11 cellular contexts compared by ENCODE assay signal in genomic region chr14:102544034-102544744, GRCh38. TPM values are rescaled to one million over a fixed set of nuclear protein-coding genes. Genes with fewer than 3 reads are reported as not detected.
DNase-seq lines count a peak whose midpoint lies in the region; ATAC-seq and TF ChIP-seq lines count a peak whose summit lies in the region.
"Had no signal": no experiment of that assay in that cellular context is flagged by ENCODE, and none has a peak within 500 bp of the region (broad histone marks: within the 10 kb centered on the region; RNA-seq: fewer than 3 reads in every experiment).

No MANE protein-coding gene starts in this region.

- H3K4me1 ChIP-seq in PC-9 (replicated peaks; ENCODE audit: insufficient read depth), result peaks cover 25% of the 10 kb centered on the region
- peaks cover 0 to 23% (median 0%) of the 10 kb centered on the region in 3 donors for H3K4me1 ChIP-seq in gastroesophageal sphincter
- H3K4me1 ChIP-seq in smooth muscle cell (ENCODE audit: low read depth), result peaks cover 10% of the 10 kb centered on the region
- H3K4me1 ChIP-seq: prostate gland had no signal

- peak overlapping the region; percentile 73 for H3K4me2 ChIP-seq in PC-9
- H3K4me2 ChIP-seq in smooth muscle cell, result no peak overlapping the region

- H3K36me3 ChIP-seq in PC-9 (ENCODE audit: low read depth) (no peaks in the 10 kb centered on the region), gastroesophageal sphincter (no peaks in the 10 kb centered on the region), smooth muscle cell (ENCODE audit: low read depth) (no peaks in the 10 kb centered on the region)
- H3K36me3 ChIP-seq: prostate gland had no signal

- peak; percentile 72 for DNase-seq in NCI-H82 (lab: John Stamatoyannopoulos, UW)
- no peak for DNase-seq in NCI-H82 treated with DMSO at 0.1 percent for 48 hours (lab: John Stamatoyannopoulos, UW; ENCODE audit: unreplicated experiment)
- peak in 1 of 2 experiments; percentile 71 for DNase-seq in PC-9
- DNase-seq in smooth muscle cell (lab: John Stamatoyannopoulos, UW; ENCODE audit: unreplicated experiment), result no peak
- DNase-seq in NCI-H187 treated with DMSO at 0.1 percent for 48 hours (lab: John Stamatoyannopoulos, UW), result no peak
- DNase-seq: activated T-cell treated with anti-CD3 and anti-CD28 coated beads for 4 hours, NCI-H526 treated with DMSO at 0.1 percent for 48 hours had no signal

- POLR2A ChIA-PET in PC-9 (lab: Charles Lee; ENCODE audit: unreplicated experiment), result interaction anchor here (0.5 to 1.0 kb wide), 4 partner anchors 17 to 381 kb away, joined by 3 to 6 read pairs (median 4); no protein-coding TSS in a partner anchor

- no peak for TF ChIP-seq POLR2A in gastroesophageal sphincter (IDR thresholded peaks at IDR 0.05)

- ATAC-seq in gastroesophageal sphincter (peak; percentile 49), GM21619 (IDR thresholded peaks at IDR 0.05; ENCODE audit: unreplicated experiment) (no peak), HG02763 (IDR thresholded peaks at IDR 0.05; ENCODE audit: unreplicated experiment) (no peak)

- H3K79me2 ChIP-seq in PC-9 (ENCODE audit: low read depth), result no peaks in the 10 kb centered on the region
- no peaks in the 10 kb centered on the region for H3K79me2 ChIP-seq in smooth muscle cell (ENCODE audit: low read depth)

- no peak for TF ChIP-seq EP300 in gastroesophageal sphincter (IDR thresholded peaks at IDR 0.05)

- H3K4me3 ChIP-seq in PC-9 (peak overlapping the region; percentile 42; the same call in 1 of the 2 replicates), gastroesophageal sphincter (peak overlapping the region in 1 of 2 donors; percentile 22), smooth muscle cell (peak overlapping the region; percentile 21)
- H3K4me3 ChIP-seq: prostate gland had no signal

- peak overlapping the region; percentile 63 for H2AFZ ChIP-seq in PC-9
- H2AFZ ChIP-seq in smooth muscle cell (ENCODE audit: low read depth), result no peak overlapping the region

- H3K9ac ChIP-seq in smooth muscle cell (ENCODE audit: low read depth), result no peak overlapping the region

- TF ChIP-seq CTCF in PC-9 (conservative IDR thresholded peaks at IDR 0.05) (no peak), gastroesophageal sphincter (IDR thresholded peaks at IDR 0.05) (no peak), smooth muscle cell (IDR thresholded peaks at IDR 0.05; ENCODE audit: borderline replicate concordance, insufficient read depth, poor library complexity, severe bottlenecking) (no peak)

- H3K9me3 ChIP-seq in PC-9 (ENCODE audit: insufficient read depth, low read depth) (no peaks in the 10 kb centered on the region), gastroesophageal sphincter (no peaks in the 10 kb centered on the region), smooth muscle cell (replicated peaks; ENCODE audit: low read depth) (no peaks in the 10 kb centered on the region)
- H3K9me3 ChIP-seq: prostate gland had no signal

- CTCF ChIA-PET in PC-9 (lab: Charles Lee), result no interaction called here

- H3F3A ChIP-seq in PC-9 (ENCODE audit: insufficient read depth, low read depth) (peaks cover 21% of the 10 kb centered on the region; the same call in 1 of the 2 replicates), smooth muscle cell (ENCODE audit: low read depth) (peaks cover 7% of the 10 kb centered on the region)

- no peaks in the 10 kb centered on the region for H3K9me2 ChIP-seq in PC-9 (ENCODE audit: insufficient read depth)

- 58 to 62% methylated on average over 5 to 6 of the region's 43 CpGs for WGBS in gastroesophageal sphincter (ENCODE audit: low coverage in 1 of 2), 2 donors
- 42% methylated on average over 38 of the region's 43 CpGs for WGBS in smooth muscle cell (ENCODE audit: low lambda C conversion rate)

- no TSS peak for BruUV-seq in PC-9 (replicated peaks; lab: Mats Ljungman, UMichigan)

- H4K20me1 ChIP-seq in PC-9 (ENCODE audit: insufficient read depth) (no peaks in the 10 kb centered on the region), smooth muscle cell (ENCODE audit: low read depth) (no peaks in the 10 kb centered on the region)

- no peak overlapping the region for H3K27ac ChIP-seq in PC-9
- no peak overlapping the region for H3K27ac ChIP-seq in gastroesophageal sphincter
- H3K27ac ChIP-seq in smooth muscle cell (ENCODE audit: low read depth), result no peak overlapping the region
- H3K27ac ChIP-seq: prostate gland had no signal

- intact Hi-C loops in PC-9 (cut with micrococcal nuclease; ENCODE audit: unreplicated experiment), result no loop called here

- H3K27me3 ChIP-seq in PC-9 (ENCODE audit: insufficient read depth, low read depth) (peaks cover 14% of the 10 kb centered on the region; the same call in 1 of the 2 replicates), gastroesophageal sphincter (peaks cover 73% of the 10 kb centered on the region), smooth muscle cell (ENCODE audit: low read depth) (peaks cover 9% of the 10 kb centered on the region)

RNA-seq across cellular contexts. Expression of gene ANKRD9, which starts 34.6 kb away (rescaled TPM):
- 44.6 and 68.8 TPM in 2 replicates for total RNA-seq in PC-9 (2021)
- 10 to 100 TPM; 19.4 to 44.2 (median 31.3) TPM for total RNA-seq in gastroesophageal sphincter
- total RNA-seq in smooth muscle cell, result 14.0 and 17.2 TPM in 2 replicates
- 38.9 and 40.3 TPM in 2 replicates for polyA plus RNA-seq in smooth muscle cell

RNA-seq across cellular contexts. Expression of gene RCOR1, which starts 48.3 kb away (rescaled TPM):
- total RNA-seq in PC-9 (2021) (54.2 and 67.2 TPM in 2 replicates), gastroesophageal sphincter (10 to 100 TPM; 11.6 to 15.6 (median 14.0) TPM), smooth muscle cell (25.7 and 29.3 TPM in 2 replicates)
- 4.4 and 5.5 TPM in 2 replicates for polyA plus RNA-seq in smooth muscle cell
